Comparison of ENCODE assay signal across 16 cellular contexts in genomic region chr6:91713911-91714310, GRCh38.
"Had no signal": no experiment of that assay in that cellular context is flagged by ENCODE, and none has a peak within 500 bp of the region (broad histone marks: within the 10 kb centered on the region; RNA-seq: fewer than 3 reads in every experiment).

No MANE protein-coding gene starts in this region.

- H3K36me3 ChIP-seq: lower lobe of right lung, neural progenitor cell, right lobe of liver, suprapubic skin, upper lobe of left lung had no signal

- H3K27ac ChIP-seq: dorsolateral prefrontal cortex, lower lobe of right lung, neural progenitor cell, psoas muscle, right lobe of liver, SK-N-MC, suprapubic skin, upper lobe of left lung had no signal

- DNase-seq: activated CD4-positive, alpha-beta T cell treated with anti-CD3 and anti-CD28 coated beads, Interleukin-2, amount 50 U/mL, for 1 hour; activated T-cell treated with anti-CD3 and anti-CD28 coated beads for 4 hours; amniotic stem cell; dorsolateral prefrontal cortex; immature natural killer cell; lower lobe of right lung; midbrain; psoas muscle; right lobe of liver; T-cell; T-helper 9 cell; upper lobe of left lung had no signal

- H3K4me2 ChIP-seq: neural progenitor cell had no signal

- H3K27me3 ChIP-seq: neural progenitor cell, right lobe of liver, suprapubic skin, upper lobe of left lung had no signal

- H2AFZ ChIP-seq: neural progenitor cell had no signal

- H3K4me1 ChIP-seq: lower lobe of right lung, neural progenitor cell, psoas muscle, right lobe of liver, suprapubic skin, upper lobe of left lung had no signal

- ATAC-seq: esophagus mucosa, lower lobe of right lung, psoas muscle, right lobe of liver, T-cell had no signal

- H3K9me3 ChIP-seq: lower lobe of right lung, psoas muscle, right lobe of liver, suprapubic skin, upper lobe of left lung had no signal

- H3K4me3 ChIP-seq: dorsolateral prefrontal cortex, lower lobe of right lung, neural progenitor cell, psoas muscle, right lobe of liver, SK-N-MC, suprapubic skin, upper lobe of left lung had no signal
